14 cellular contexts compared by ENCODE assay signal in genomic region chr19:16544468-16545231, GRCh38. TPM values are rescaled to one million over a fixed set of nuclear protein-coding genes. Genes with fewer than 3 reads are reported as not detected.
DNase-seq lines count a peak whose midpoint lies in the region; ATAC-seq and TF ChIP-seq lines count a peak whose summit lies in the region.
"Had no signal": no experiment of that assay in that cellular context is flagged by ENCODE, and none has a peak within 500 bp of the region (broad histone marks: within the 10 kb centered on the region; RNA-seq: fewer than 3 reads in every experiment).

No MANE protein-coding gene starts in this region.

- CTCF ChIA-PET in activated CD8-positive, alpha-beta memory T cell treated with anti-CD3 and anti-CD28 coated beads, Interleukin-2, amount 10 ng/mL, durations not matched to agents 7 days and 5 days (lab: Charles Lee), result no interaction called here

- no peak for DNase-seq in activated CD8-positive, alpha-beta memory T cell treated with anti-CD3 and anti-CD28 coated beads, Interleukin-2, amount 10 ng/mL, durations not matched to agents 7 days and 5 days
- no peak for DNase-seq in activated CD8-positive, alpha-beta memory T cell treated with anti-CD3 and anti-CD28 coated beads, Interleukin-2, amount 50 U/mL, for 48 hours
- peak; percentile 12 for DNase-seq in MV-4-11 (lab: John Stamatoyannopoulos, UW)
- DNase-seq in neural crest cell (ENCODE audit: low read depth, low spot score), result no peak
- no peak for DNase-seq in Kasumi-1 (lab: John Stamatoyannopoulos, UW)
- DNase-seq: foreskin keratinocyte, SHP77 treated with DMSO at 0.1 percent for 48 hours had no signal

- H3K27me3 Mint-ChIP-seq in activated CD8-positive, alpha-beta memory T cell treated with anti-CD3 and anti-CD28 coated beads, Interleukin-2, amount 10 ng/mL, durations not matched to agents 7 days and 5 days, result no peaks in the 10 kb centered on the region
- H3K27me3 Mint-ChIP-seq in activated naive CD8-positive, alpha-beta T cell, result no peaks in the 10 kb centered on the region
- no peaks in the 10 kb centered on the region for H3K27me3 Mint-ChIP-seq in neural crest cell (ENCODE audit: low read depth)

- peak overlapping the region; percentile 20 for H3K4me3 Mint-ChIP-seq in activated CD8-positive, alpha-beta memory T cell treated with anti-CD3 and anti-CD28 coated beads, Interleukin-2, amount 10 ng/mL, durations not matched to agents 7 days and 5 days
- H3K4me3 Mint-ChIP-seq in activated naive CD8-positive, alpha-beta T cell, result peak overlapping the region; percentile 59
- peak overlapping the region; percentile 87 for H3K4me3 Mint-ChIP-seq in neural crest cell

- H3K4me1 Mint-ChIP-seq in activated CD8-positive, alpha-beta memory T cell treated with anti-CD3 and anti-CD28 coated beads, Interleukin-2, amount 10 ng/mL, durations not matched to agents 7 days and 5 days, result peaks cover 53% of the 10 kb centered on the region
- H3K4me1 Mint-ChIP-seq in activated naive CD8-positive, alpha-beta T cell (ENCODE audit: low read depth), result peaks cover 37% of the 10 kb centered on the region
- H3K4me1 Mint-ChIP-seq in neural crest cell, result peaks cover 28% of the 10 kb centered on the region

- no peak for ATAC-seq in activated CD8-positive, alpha-beta memory T cell treated with anti-CD3 and anti-CD28 coated beads, Interleukin-2, amount 10 ng/mL, durations not matched to agents 7 days and 5 days
- no peak for ATAC-seq in HG02970 (IDR thresholded peaks at IDR 0.05; ENCODE audit: low FRiP score, unreplicated experiment)
- no peak for ATAC-seq in HG02798 (IDR thresholded peaks at IDR 0.05; ENCODE audit: poor library complexity, unreplicated experiment)
- ATAC-seq: foreskin keratinocyte had no signal

- H3K9me3 Mint-ChIP-seq in activated CD8-positive, alpha-beta memory T cell treated with anti-CD3 and anti-CD28 coated beads, Interleukin-2, amount 10 ng/mL, durations not matched to agents 7 days and 5 days (ENCODE audit: low read depth), result no peaks in the 10 kb centered on the region
- no peaks in the 10 kb centered on the region for H3K9me3 Mint-ChIP-seq in activated naive CD8-positive, alpha-beta T cell (ENCODE audit: low read depth)
- H3K9me3 Mint-ChIP-seq in neural crest cell, result no peaks in the 10 kb centered on the region

- H3K27ac Mint-ChIP-seq in activated CD8-positive, alpha-beta memory T cell treated with anti-CD3 and anti-CD28 coated beads, Interleukin-2, amount 10 ng/mL, durations not matched to agents 7 days and 5 days, result peak overlapping the region; percentile 63
- peak overlapping the region; percentile 35 for H3K27ac Mint-ChIP-seq in activated naive CD8-positive, alpha-beta T cell
- peak overlapping the region; percentile 29 for H3K27ac Mint-ChIP-seq in neural crest cell (ENCODE audit: unreplicated experiment)

- peaks cover 17% of the 10 kb centered on the region for H3K36me3 Mint-ChIP-seq in activated CD8-positive, alpha-beta memory T cell treated with anti-CD3 and anti-CD28 coated beads, Interleukin-2, amount 10 ng/mL, durations not matched to agents 7 days and 5 days
- H3K36me3 Mint-ChIP-seq in activated naive CD8-positive, alpha-beta T cell, result peaks cover 6% of the 10 kb centered on the region
- peaks cover 6% of the 10 kb centered on the region for H3K36me3 Mint-ChIP-seq in neural crest cell (ENCODE audit: low read depth)

- no peak for TF ChIP-seq CTCF in neural crest cell (conservative IDR thresholded peaks at IDR 0.05)

RNA-seq across cellular contexts. Expression of gene CHERP, which starts 2.4 kb away (rescaled TPM):
- total RNA-seq in activated CD8-positive, alpha-beta memory T cell treated with anti-CD3 and anti-CD28 coated beads, Interleukin-2, amount 10 ng/mL, durations not matched to agents 7 days and 5 days, result 10 to 100 TPM; 66.5 to 74.5 TPM
- 93.3 and 95.7 TPM in 2 replicates for total RNA-seq in neural crest cell

RNA-seq across cellular contexts. Expression of gene SLC35E1, which starts 27.6 kb away (rescaled TPM):
- total RNA-seq in activated CD8-positive, alpha-beta memory T cell treated with anti-CD3 and anti-CD28 coated beads, Interleukin-2, amount 10 ng/mL, durations not matched to agents 7 days and 5 days, result 10 to 100 TPM; 46.2 to 46.3 TPM
- total RNA-seq in neural crest cell, result 30.4 and 32.5 TPM in 2 replicates

RNA-seq across cellular contexts. Expression of gene C19orf44, which starts 48.5 kb away (rescaled TPM):
- 1 to 10 TPM; 3.5 to 3.6 TPM for total RNA-seq in activated CD8-positive, alpha-beta memory T cell treated with anti-CD3 and anti-CD28 coated beads, Interleukin-2, amount 10 ng/mL, durations not matched to agents 7 days and 5 days
- total RNA-seq in neural crest cell, result 9.0 and 9.6 TPM in 2 replicates

RNA-seq across cellular contexts. Expression of gene CALR3, which starts 48.7 kb away (rescaled TPM):
- not detected for total RNA-seq in activated CD8-positive, alpha-beta memory T cell treated with anti-CD3 and anti-CD28 coated beads, Interleukin-2, amount 10 ng/mL, durations not matched to agents 7 days and 5 days
- not detected in 2 replicates for total RNA-seq in neural crest cell
- total RNA-seq: A673, foreskin keratinocyte, M059J, posterior vena cava, temporal lobe had no signal

Comparison
In these comparisons a context has a peak if more than half of its experiments do, and no peak if none do; other contexts are left out.
1. H3K4me3 Mint-ChIP-seq: peak in every context shown above with its lines; median percentile 87 in neural crest cell; 59 in activated naive CD8-positive, alpha-beta T cell; 20 in activated CD8-positive, alpha-beta memory T cell treated with anti-CD3 and anti-CD28 coated beads, Interleukin-2, amount 10 ng/mL, durations not matched to agents 7 days and 5 days.